In genomic region chr17:44362479-44362963, GRCh38 we compare ENCODE assay signal across 1 cellular context.
A peak's percentile ranks its signal among the peaks of the same experiment; 100 is the strongest.
TF ChIP-seq lines count a peak whose summit lies in the region.

No MANE protein-coding gene starts in this region.

TF ChIP-seq in H1, 55 proteins besides CTCF, POLR2A, EP300 and RAD21:
- TF ChIP-seq RNF2 (IDR thresholded peaks at IDR 0.05; ENCODE audit: borderline replicate concordance, low read depth, low read length, missing control alignments, poor library complexity, severe bottlenecking) (no peak), MAX (IDR thresholded peaks at IDR 0.05) (0 out of 2 replicates have a peak, but pooled peaks have one; percentile 36), POLR2AphosphoS5 (IDR thresholded peaks at IDR 0.05; ENCODE audit: low read depth, low read length) (no peak)
